18 cellular contexts compared by ENCODE assay signal in the genomic region with DNA sequence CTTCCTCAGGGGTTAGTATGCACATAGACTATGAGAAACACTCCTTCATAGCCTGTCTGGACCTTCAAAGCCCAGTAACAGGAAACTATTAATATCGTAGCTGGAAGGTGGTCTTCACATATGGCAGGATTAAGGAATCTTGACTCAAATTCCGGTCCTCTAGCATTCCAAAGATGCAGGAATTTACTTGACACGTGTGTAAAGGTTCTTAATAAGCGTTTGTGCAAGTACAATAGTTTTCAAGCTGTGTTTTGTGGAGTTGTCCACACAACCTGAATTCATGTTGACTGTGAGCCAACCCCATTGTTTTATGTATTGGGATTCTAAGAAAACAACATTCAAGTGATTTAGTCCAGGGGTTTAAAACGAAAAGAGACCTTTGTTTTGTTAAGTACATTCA.
DNase-seq lines count a peak whose midpoint lies in the region; ATAC-seq and TF ChIP-seq lines count a peak whose summit lies in the region.
"Had no signal": no experiment of that assay in that cellular context is flagged by ENCODE, and none has a peak within 500 bp of the region (broad histone marks: within the 10 kb centered on the region; RNA-seq: fewer than 3 reads in every experiment).

No MANE protein-coding gene starts in this region.

- no peak overlapping the region for H4K5ac ChIP-seq in H9 (ENCODE audit: insufficient read length, low read depth, low read length)

- no peak for TF ChIP-seq CTCF in H9 (conservative IDR thresholded peaks at IDR 0.05)

- H3K4me3 Mint-ChIP-seq in H9 (no peak overlapping the region), T-cell (no peak overlapping the region)
- H3K4me3 Mint-ChIP-seq in activated CD4-positive, alpha-beta memory T cell treated with anti-CD3 and anti-CD28 coated beads, Interleukin-2, amount 10 ng/mL, durations not matched to agents 7 days and 5 days = no peak overlapping the region

- H3K27me3 Mint-ChIP-seq in H9 (ENCODE audit: low read depth) (no peaks in the 10 kb centered on the region), T-cell (peaks cover 0 to 14% of the 10 kb centered on the region in 2 donors)
- no peaks in the 10 kb centered on the region for H3K27me3 Mint-ChIP-seq in activated CD4-positive, alpha-beta memory T cell treated with anti-CD3 and anti-CD28 coated beads, Interleukin-2, amount 10 ng/mL, durations not matched to agents 7 days and 5 days

- peak overlapping the region; percentile 20 for H3K4me3 ChIP-seq in iPS-18a (ENCODE audit: low read length)
- H3K4me3 ChIP-seq: A549 had no signal

- H3K56ac ChIP-seq in H9 (ENCODE audit: insufficient read length, low read depth, low read length) = no peak overlapping the region

- H3T11ph ChIP-seq in H9 (ENCODE audit: low read length) = no peak overlapping the region

- no peaks in the 10 kb centered on the region for H3K79me1 ChIP-seq in H9 (ENCODE audit: insufficient read depth, low read depth, low read length, poor library complexity, severe bottlenecking)

- no peak overlapping the region for H2BK120ac ChIP-seq in H9 (ENCODE audit: low read depth, low read length, poor library complexity, severe bottlenecking)

- H3K18ac ChIP-seq in H9 (ENCODE audit: insufficient read length, low read depth, low read length) = no peak overlapping the region

- POLR2A ChIA-PET in T-cell (lab: Charles Lee) = no interaction called here
- POLR2A ChIA-PET in activated CD4-positive, alpha-beta memory T cell treated with anti-CD3 and anti-CD28 coated beads, Interleukin-2, amount 10 ng/mL, durations not matched to agents 7 days and 5 days (lab: Charles Lee) = no interaction called here

- H3K9me3 ChIP-seq in H9 (ENCODE audit: control insufficient read depth, low read depth, low read length) = no peaks in the 10 kb centered on the region
- no peaks in the 10 kb centered on the region for H3K9me3 ChIP-seq in iPS-18a (ENCODE audit: control insufficient read depth, low read depth, low read length)
- H3K9me3 ChIP-seq: A549 had no signal

- H3K36me3 Mint-ChIP-seq in H9 (ENCODE audit: insufficient read depth in 1 of 3, low read depth in 3 of 3) (peaks cover 45 to 77% (median 74%) of the 10 kb centered on the region in 3 experiments), T-cell (no peaks in the 10 kb centered on the region)
- no peaks in the 10 kb centered on the region for H3K36me3 Mint-ChIP-seq in activated CD4-positive, alpha-beta memory T cell treated with anti-CD3 and anti-CD28 coated beads, Interleukin-2, amount 10 ng/mL, durations not matched to agents 7 days and 5 days (ENCODE audit: low read depth)

- DNase-seq in H9 (no peak), caudate nucleus (lab: John Stamatoyannopoulos, UW) (no peak), substantia nigra (lab: John Stamatoyannopoulos, UW) (no peak), T-cell (no peak), NCI-H446 (lab: John Stamatoyannopoulos, UW) (no peak)
- no peak for DNase-seq in activated CD4-positive, alpha-beta memory T cell treated with anti-CD3 and anti-CD28 coated beads, Interleukin-2, amount 10 ng/mL, durations not matched to agents 7 days and 5 days
- DNase-seq: KG1; NCI-H1048; NCI-H1694; NCI-H345; NCI-H69; NK-92 treated with Interleukin-12 subunit alpha and Interleukin-12 subunit beta, amount 100 ng/mL, for 24 hours had no signal

- H2BK5ac ChIP-seq in H9 (ENCODE audit: insufficient read length, low read length) = no peak overlapping the region

- H2AK5ac ChIP-seq in H9 (ENCODE audit: insufficient read length, low read length) = no peak overlapping the region

- no peak overlapping the region for H3K4me2 ChIP-seq in H9 (ENCODE audit: insufficient read depth, insufficient read length, low read length)
- H3K4me2 ChIP-seq: A549 had no signal

- H4K91ac ChIP-seq in H9 (ENCODE audit: insufficient read length, low read depth, low read length) = no peak overlapping the region

- H3K27me3 ChIP-seq in H9 (ENCODE audit: insufficient read depth, low read length) = no peaks in the 10 kb centered on the region
- no peaks in the 10 kb centered on the region for H3K27me3 ChIP-seq in iPS-18a (ENCODE audit: control insufficient read depth, insufficient read depth, low read length)

- H3K14ac ChIP-seq in H9 (ENCODE audit: insufficient read depth, low read length) = no peak overlapping the region

- H3K27ac ChIP-seq in H9 (ENCODE audit: insufficient read length, low read depth, low read length) = no peak overlapping the region
- peak overlapping the region; percentile 48 for H3K27ac ChIP-seq in caudate nucleus (ENCODE audit: low read depth, low read length)
- peak overlapping the region; percentile 21 for H3K27ac ChIP-seq in iPS-18a (ENCODE audit: low read length)
- peak overlapping the region; percentile 51 for H3K27ac ChIP-seq in substantia nigra (ENCODE audit: low read depth, low read length, poor library complexity, severe bottlenecking)
- H3K27ac ChIP-seq: A549, C4-2B, RWPE1 had no signal

- H3K4me1 ChIP-seq in H9 (ENCODE audit: insufficient read depth, low read length) = peaks cover 5% of the 10 kb centered on the region; the same call in 1 of the 2 replicates
- peaks cover 21% of the 10 kb centered on the region for H3K4me1 ChIP-seq in iPS-18a (ENCODE audit: control insufficient read depth, low read depth, low read length)

- H2BK20ac ChIP-seq in H9 (ENCODE audit: low read depth, low read length, poor library complexity, severe bottlenecking) = no peak overlapping the region

- no peak overlapping the region for H4K8ac ChIP-seq in H9 (replicated peaks; ENCODE audit: insufficient read length, low read depth, low read length)

- CTCF ChIA-PET in T-cell (lab: Charles Lee) = interaction anchor here in 1 of 2 donors (0.7 kb wide), 1 partner anchor 27 kb away, joined by 4 read pairs; no protein-coding TSS in a partner anchor
- CTCF ChIA-PET in activated CD4-positive, alpha-beta memory T cell treated with anti-CD3 and anti-CD28 coated beads, Interleukin-2, amount 10 ng/mL, durations not matched to agents 7 days and 5 days (lab: Charles Lee) = no interaction called here

- H2AFZ ChIP-seq in H9 (ENCODE audit: low read length) = no peak overlapping the region

- no peak overlapping the region for H3K23ac ChIP-seq in H9 (ENCODE audit: insufficient read length, low read depth, low read length)

- ATAC-seq in T-cell (replicated peaks in 1 of 4) (no peak), HG03469 (IDR thresholded peaks at IDR 0.05; ENCODE audit: unreplicated experiment) (no peak)
- ATAC-seq: A549, HCT116 had no signal

- H2BK12ac ChIP-seq in H9 (ENCODE audit: insufficient read length, low read depth, low read length) = no peak overlapping the region

- H3K79me2 ChIP-seq in H9 (ENCODE audit: insufficient read depth, low read length) = no peaks in the 10 kb centered on the region

- H3K27ac Mint-ChIP-seq in H9 (peak overlapping the region in 2 of 3 experiments; percentile 24 to 87; a peak in 4 of 7 replicates), T-cell (no peak overlapping the region)
- H3K27ac Mint-ChIP-seq in activated CD4-positive, alpha-beta memory T cell treated with anti-CD3 and anti-CD28 coated beads, Interleukin-2, amount 10 ng/mL, durations not matched to agents 7 days and 5 days = no peak overlapping the region

- no peaks in the 10 kb centered on the region for H4K20me1 ChIP-seq in H9 (ENCODE audit: control insufficient read depth, insufficient read depth, insufficient read length)

- H3K23me2 ChIP-seq in H9 (ENCODE audit: insufficient read length, low read depth, low read length, poor library complexity, severe bottlenecking) = no peaks in the 10 kb centered on the region

- WGBS in H9 (ENCODE audit: extremely low coverage, insufficient read length, low lambda C conversion rate) = no CpG with 5 or more reads among the region's 5 CpGs

- H3K9me3 Mint-ChIP-seq in H9 (no peaks in the 10 kb centered on the region; a peak in 2 of 5 replicates), T-cell (no peaks in the 10 kb centered on the region)
- H3K9me3 Mint-ChIP-seq in activated CD4-positive, alpha-beta memory T cell treated with anti-CD3 and anti-CD28 coated beads, Interleukin-2, amount 10 ng/mL, durations not matched to agents 7 days and 5 days = no peaks in the 10 kb centered on the region

- peaks cover 42% of the 10 kb centered on the region for H3K36me3 ChIP-seq in iPS-18a (ENCODE audit: control insufficient read depth, low read depth, low read length)

- H3K4me1 Mint-ChIP-seq in H9 (peaks cover 32 to 37% of the 10 kb centered on the region in 2 experiments), T-cell (no peaks in the 10 kb centered on the region)
- no peaks in the 10 kb centered on the region for H3K4me1 Mint-ChIP-seq in activated CD4-positive, alpha-beta memory T cell treated with anti-CD3 and anti-CD28 coated beads, Interleukin-2, amount 10 ng/mL, durations not matched to agents 7 days and 5 days

- H3K9ac ChIP-seq in H9 (ENCODE audit: extremely low read depth, insufficient read length, low read length) (no peak overlapping the region), iPS-18a (ENCODE audit: low read length) (no peak overlapping the region)

- no peak overlapping the region for H2BK15ac ChIP-seq in H9 (ENCODE audit: low read depth, low read length)

- no peak overlapping the region for H3K4ac ChIP-seq in H9 (ENCODE audit: low read depth, low read length)

Comparison
In these comparisons a context has a peak if more than half of its experiments do, and no peak if none do; other contexts are left out.
1. H3K27ac Mint-ChIP-seq: peak in H9 (2 of 3); none in T-cell (0 of 2) and activated CD4-positive, alpha-beta memory T cell treated with anti-CD3 and anti-CD28 coated beads, Interleukin-2, amount 10 ng/mL, durations not matched to agents 7 days and 5 days (single experiment).